8 cellular contexts compared by ENCODE assay signal in genomic region chr10:114173680-114174461, GRCh38. TPM values are rescaled to one million over a fixed set of nuclear protein-coding genes. Genes with fewer than 3 reads are reported as not detected.
DNase-seq lines count a peak whose midpoint lies in the region; ATAC-seq and TF ChIP-seq lines count a peak whose summit lies in the region.

TSS of gene CCDC186 (minus strand) at chr10:114174203. CDS start at chr10:114163268, 10,935 bp downstream.

- under 1% methylated on average over 52 of the region's 58 CpGs for WGBS in prostate gland

- H3K4me1 Mint-ChIP-seq in T-helper 17 cell, result peaks cover 40% of the 10 kb centered on the region

- H3K27me3 Mint-ChIP-seq in T-helper 17 cell, result no peaks in the 10 kb centered on the region

- H3K9me3 ChIP-seq in T-helper 17 cell (ENCODE audit: control insufficient read depth, low read length, poor library complexity, severe bottlenecking), result no peaks in the 10 kb centered on the region
- peaks cover 13% of the 10 kb centered on the region for H3K9me3 ChIP-seq in left ventricle myocardium inferior (replicated peaks)
- H3K9me3 ChIP-seq in prostate gland, result no peaks in the 10 kb centered on the region

- H3K4me1 ChIP-seq in left ventricle myocardium inferior (peaks cover 42% of the 10 kb centered on the region), prostate gland (replicated peaks) (peaks cover 5% of the 10 kb centered on the region)

- H3K27me3 ChIP-seq in left ventricle myocardium inferior (ENCODE audit: low read depth), result no peaks in the 10 kb centered on the region
- H3K27me3 ChIP-seq in prostate gland (replicated peaks; ENCODE audit: insufficient read depth), result no peaks in the 10 kb centered on the region

- ATAC-seq in GM18498 (IDR thresholded peaks at IDR 0.05; ENCODE audit: unreplicated experiment) (peak; percentile 99), HG02870 (IDR thresholded peaks at IDR 0.05; ENCODE audit: unreplicated experiment) (peak; percentile 99), T-helper 17 cell (peak; percentile 98)

- DNase-seq in NCI-H146 (lab: John Stamatoyannopoulos, UW) (peak; percentile 98), T-helper 17 cell (peak; percentile 97 to 98 (median 97)), left ventricle myocardium inferior (peak; percentile 95), prostate gland (ENCODE audit: low spot score) (peak; percentile 99), ureter (ENCODE audit: low spot score) (peak; percentile 97)

- H3K36me3 ChIP-seq in left ventricle myocardium inferior (peaks cover 2% of the 10 kb centered on the region), prostate gland (no peaks in the 10 kb centered on the region)

- peak within 1 kb of the TSS; percentile 99 for H3K4me3 Mint-ChIP-seq in T-helper 17 cell

- peak; percentile 88 for TF ChIP-seq POLR2A in prostate gland (IDR thresholded peaks at IDR 0.05)

- H3K27ac Mint-ChIP-seq in T-helper 17 cell, result peak within 1 kb of the TSS; percentile 99

- H3K27ac ChIP-seq in angular gyrus (ENCODE audit: low read depth, low read length) (peak within 1 kb of the TSS; percentile 75), left ventricle myocardium inferior (replicated peaks) (peak within 1 kb of the TSS; percentile 91), prostate gland (peak within 1 kb of the TSS; percentile 96 to 99)

- intact Hi-C loops in left ventricle myocardium inferior (cut with micrococcal nuclease), result no loop called here
- intact Hi-C loops in prostate gland (cut with DNase I), result loop anchor here (10.0 kb wide), 1 partner anchor 231 kb away; the partner anchor contains the start of gene AFAP1L2

- peak within 1 kb of the TSS; percentile 86 for H3K4me3 ChIP-seq in left ventricle myocardium inferior
- peak within 1 kb of the TSS; percentile 87 to 99 for H3K4me3 ChIP-seq in prostate gland

- H3K36me3 Mint-ChIP-seq in T-helper 17 cell (ENCODE audit: low read depth), result no peaks in the 10 kb centered on the region

- TF ChIP-seq CTCF in left ventricle myocardium inferior (IDR thresholded peaks at IDR 0.05; ENCODE audit: borderline replicate concordance) (no peak), prostate gland (IDR thresholded peaks at IDR 0.05) (peak in 1 of 4 experiments; percentile 21)

RNA-seq across cellular contexts. Expression of gene CCDC186, which starts in this region (rescaled TPM):
- 10 to 100 TPM; 44.8 to 47.6 TPM for total RNA-seq in T-helper 17 cell
- total RNA-seq in left ventricle myocardium inferior, result 18.8 TPM
- total RNA-seq in prostate gland, result 10 to 100 TPM; 22.6 to 40.4 TPM
- 30.7 TPM for total RNA-seq in ureter

Comparison
In these comparisons a context has a peak if more than half of its experiments do, and no peak if none do; other contexts are left out.
1. Peak in every context shown above with its lines: DNase-seq, ATAC-seq, H3K4me3 ChIP-seq and H3K27ac ChIP-seq.